17 cellular contexts compared by ENCODE assay signal in the genomic region with DNA sequence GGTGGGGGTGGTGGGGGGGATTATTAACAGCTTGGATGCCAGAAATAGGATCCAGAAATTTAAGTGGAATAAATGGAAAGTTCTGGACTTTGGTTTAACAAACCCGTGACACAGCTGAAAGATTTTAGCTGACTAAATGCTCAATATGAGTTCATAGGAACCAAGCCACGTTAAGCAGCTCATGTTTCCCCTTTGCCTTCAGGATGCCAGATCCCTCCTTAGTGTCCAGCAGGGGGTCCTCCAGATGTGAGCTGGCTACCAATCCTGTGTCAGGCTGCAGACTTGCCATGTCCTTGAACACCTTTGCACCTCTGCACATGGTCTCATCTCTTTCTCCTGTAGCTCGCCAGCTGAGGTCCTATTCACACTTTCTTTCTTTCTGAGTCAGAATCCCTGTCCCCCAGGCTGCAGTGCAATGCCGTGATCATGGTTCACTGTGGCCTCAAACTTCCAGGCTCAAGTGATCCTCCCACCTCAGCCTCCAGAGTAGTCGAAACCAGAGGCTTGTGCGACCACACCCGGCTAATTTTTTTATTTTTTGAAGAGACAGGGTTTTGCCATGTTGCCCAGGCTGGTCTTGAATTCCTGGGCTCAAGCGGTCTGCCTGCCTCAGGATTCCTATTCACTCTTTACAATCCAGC.
A peak's percentile ranks its signal among the peaks of the same experiment; 100 is the strongest.
DNase-seq lines count a peak whose midpoint lies in the region; ATAC-seq and TF ChIP-seq lines count a peak whose summit lies in the region.
"Had no signal": no experiment of that assay in that cellular context is flagged by ENCODE, and none has a peak within 500 bp of the region (broad histone marks: within the 10 kb centered on the region; RNA-seq: fewer than 3 reads in every experiment).

No MANE protein-coding gene starts in this region.

- H3K79me2 ChIP-seq in trophoblast cell (ENCODE audit: control insufficient read depth, insufficient read depth, low read length, poor library complexity) = peaks cover 2% of the 10 kb centered on the region
- no peaks in the 10 kb centered on the region for H3K79me2 ChIP-seq in GM23338 (replicated peaks; ENCODE audit: insufficient read depth)

- H3K9me3 Mint-ChIP-seq in GM23338 = no peaks in the 10 kb centered on the region
- H3K9me3 Mint-ChIP-seq: neural progenitor cell had no signal

- H3K79me1 ChIP-seq in trophoblast cell (ENCODE audit: low read length) = peaks cover 40% of the 10 kb centered on the region

- H4K8ac ChIP-seq in trophoblast cell (ENCODE audit: low read depth, low read length) = no peak overlapping the region

- peak overlapping the region; percentile 15 for H2BK5ac ChIP-seq in trophoblast cell (ENCODE audit: low read depth, low read length, poor library complexity)

- no peaks in the 10 kb centered on the region for H3F3A ChIP-seq in GM23338 (replicated peaks; ENCODE audit: low read depth)

- H3K4me2 ChIP-seq in trophoblast cell (ENCODE audit: low read length) = no peak overlapping the region
- no peak overlapping the region for H3K4me2 ChIP-seq in GM23338
- H3K4me2 ChIP-seq: neural progenitor cell had no signal

- H3K27me3 Mint-ChIP-seq in GM23338 (ENCODE audit: insufficient read depth, low read depth, poor library complexity) = peaks cover 4% of the 10 kb centered on the region

- peak overlapping the region; percentile 6 for H3K4ac ChIP-seq in trophoblast cell (ENCODE audit: low read depth, low read length)

- TF ChIP-seq CTCF in GM23338 (conservative IDR thresholded peaks at IDR 0.05; ENCODE audit: low read depth in 2 of 2) = no peak

- no peak overlapping the region for H3K9ac ChIP-seq in trophoblast cell (ENCODE audit: low read length)
- H3K9ac ChIP-seq: neural progenitor cell had no signal

- H3K9me2 ChIP-seq in GM23338 (ENCODE audit: insufficient read depth) = no peaks in the 10 kb centered on the region

- H4K20me1 ChIP-seq in GM23338 (replicated peaks; ENCODE audit: insufficient read depth) = no peaks in the 10 kb centered on the region

- no CpG with 5 or more reads among the region's 8 CpGs for WGBS in trophoblast cell (ENCODE audit: extremely low coverage, insufficient coverage, insufficient read length)

- H2AFZ ChIP-seq in trophoblast cell (ENCODE audit: insufficient read depth, low read length, poor library complexity) (no peak overlapping the region), GM23338 (no peak overlapping the region)
- H2AFZ ChIP-seq: neural progenitor cell had no signal

- H3K27me3 ChIP-seq in trophoblast cell (ENCODE audit: insufficient read depth, low read length) = no peaks in the 10 kb centered on the region
- H3K27me3 ChIP-seq in GM23338 (ENCODE audit: insufficient read depth) = no peaks in the 10 kb centered on the region
- H3K27me3 ChIP-seq: neural progenitor cell, sigmoid colon had no signal

- DNase-seq in DMS 273 (lab: John Stamatoyannopoulos, UW; ENCODE audit: unreplicated experiment) = peak; percentile 20
- no peak for DNase-seq in DMS 273 treated with DMSO at 0.1 percent for 48 hours (lab: John Stamatoyannopoulos, UW)
- DNase-seq in LHCN-M2 (ENCODE audit: low read depth) = peak; percentile 26
- peak; percentile 58 for DNase-seq in fibroblast of gingiva (ENCODE audit: low read depth)
- no peak for DNase-seq in trophoblast cell
- no peak for DNase-seq in NCI-H187 (lab: John Stamatoyannopoulos, UW)
- DNase-seq in GM23338 (ENCODE audit: low spot score) = no peak
- DNase-seq: activated gamma-delta T cell treated with Interleukin-2 at 50 U/mL for 16 hours, caudate nucleus, GOT3, NCI-H187 treated with DMSO at 0.1 percent for 48 hours, NCI-H774, T-helper 9 cell had no signal

- H3K4me1 ChIP-seq in trophoblast cell (ENCODE audit: control insufficient read depth in 1 of 2, insufficient read depth in 2 of 2, low read length in 2 of 2) (peaks cover 45 to 46% of the 10 kb centered on the region in 2 experiments), GM23338 (ENCODE audit: insufficient read depth) (0 out of 2 replicates have a peak, but pooled peaks cover 7% of the 10 kb centered on the region)
- H3K4me1 ChIP-seq: neural progenitor cell had no signal

- H2BK12ac ChIP-seq in trophoblast cell (ENCODE audit: low read length) = peak overlapping the region; percentile 87

- no peak overlapping the region for H3K27ac Mint-ChIP-seq in GM23338
- H3K27ac Mint-ChIP-seq: neural progenitor cell had no signal

- peak overlapping the region; percentile 92 for H2AK5ac ChIP-seq in trophoblast cell (ENCODE audit: low read length)

- H3K36me3 Mint-ChIP-seq in GM23338 (ENCODE audit: low read depth) = no peaks in the 10 kb centered on the region
- H3K36me3 Mint-ChIP-seq: neural progenitor cell had no signal

- no peaks in the 10 kb centered on the region for H3K36me3 ChIP-seq in trophoblast cell (ENCODE audit: control insufficient read depth in 1 of 2, insufficient read depth in 2 of 2, low read length in 2 of 2)
- no peaks in the 10 kb centered on the region for H3K36me3 ChIP-seq in GM23338 (ENCODE audit: insufficient read depth)
- H3K36me3 ChIP-seq: neural progenitor cell, sigmoid colon had no signal

- H3K4me3 ChIP-seq in trophoblast cell (ENCODE audit: low read depth, low read length) (no peak overlapping the region), GM23338 (no peak overlapping the region)
- H3K4me3 ChIP-seq: neural progenitor cell, sigmoid colon had no signal

- peak overlapping the region; percentile 66 for H3K18ac ChIP-seq in trophoblast cell (ENCODE audit: low read length)

- H3K23ac ChIP-seq in trophoblast cell (ENCODE audit: low read length) = no peak overlapping the region

- no peaks in the 10 kb centered on the region; the same call in 1 of the 3 replicates for H3K4me1 Mint-ChIP-seq in GM23338
- H3K4me1 Mint-ChIP-seq: neural progenitor cell had no signal

- H3K4me3 Mint-ChIP-seq in GM23338 = no peak overlapping the region
- H3K4me3 Mint-ChIP-seq: neural progenitor cell had no signal

- H3K27ac ChIP-seq in trophoblast cell (ENCODE audit: low read depth, low read length) (no peak overlapping the region), GM23338 (ENCODE audit: low read depth) (no peak overlapping the region)
- H3K27ac ChIP-seq: 22Rv1, neural progenitor cell had no signal

- ATAC-seq in GM19035 (IDR thresholded peaks at IDR 0.05; ENCODE audit: unreplicated experiment) = no peak
- ATAC-seq in GM23338 = no peak

- H2BK120ac ChIP-seq in trophoblast cell (ENCODE audit: insufficient read depth, low read length, poor library complexity) = peak overlapping the region; percentile 41

- peak overlapping the region; percentile 58 for H4K91ac ChIP-seq in trophoblast cell (ENCODE audit: low read depth, low read length)

- H3K14ac ChIP-seq in trophoblast cell (ENCODE audit: low read length) = peak overlapping the region; percentile 66

- H4K12ac ChIP-seq in trophoblast cell (ENCODE audit: low read depth, low read length) = no peak overlapping the region

- H3K9me3 ChIP-seq in trophoblast cell (ENCODE audit: insufficient read depth, low read depth, low read length) = no peaks in the 10 kb centered on the region
- H3K9me3 ChIP-seq: sigmoid colon had no signal

TF ChIP-seq in GM23338, 12 proteins besides CTCF, POLR2A, EP300 and RAD21 (continues in another document):
- no peak for TF ChIP-seq REST (IDR thresholded peaks at IDR 0.05; ENCODE audit: unreplicated experiment)
- no peak for TF ChIP-seq ETS1 (IDR thresholded peaks at IDR 0.05)
- TF ChIP-seq JUNB (IDR thresholded peaks at IDR 0.05; ENCODE audit: unreplicated experiment) = no peak

Comparison
In these comparisons a context has a peak if more than half of its experiments do, and no peak if none do; other contexts are left out.
1. DNase-seq: peak in DMS 273 (single experiment), LHCN-M2 (single experiment) and fibroblast of gingiva (single experiment); none in DMS 273 treated with DMSO at 0.1 percent for 48 hours (single experiment), trophoblast cell (0 of 2), NCI-H187 (0 of 2) and GM23338 (single experiment).